Comparison of ENCODE assay signal across 12 cellular contexts in genomic region chr2:234292955-234293228, GRCh38.
DNase-seq lines count a peak whose midpoint lies in the region; ATAC-seq, FAIRE-seq and TF ChIP-seq lines count a peak whose summit lies in the region.
"Had no signal": no experiment of that assay in that cellular context is flagged by ENCODE, and none has a peak within 500 bp of the region (broad histone marks: within the 10 kb centered on the region; RNA-seq: fewer than 3 reads in every experiment).

No MANE protein-coding gene starts in this region.

- FAIRE-seq in kidney (lab: Jason Lieb, UNC): no peak

- H3K9me3 Mint-ChIP-seq in T-helper 1 cell treated with Interleukin-12 subunit alpha and Interleukin-12 subunit beta and Interleukin-4 antibody, amounts not matched to agents 30 μg/mL and 1 μg/mL, for 36 hours: no peaks in the 10 kb centered on the region
- peaks cover 0 to 4% (median 0%) of the 10 kb centered on the region in 9 donors for H3K9me3 Mint-ChIP-seq in naive thymus-derived CD8-positive, alpha-beta T cell

- DNase-seq in T-helper 1 cell: no peak
- DNase-seq in T-helper 17 cell: no peak
- DNase-seq in naive thymus-derived CD8-positive, alpha-beta T cell: no peak
- no peak for DNase-seq in kidney
- no peak for DNase-seq in effector CD8-positive, alpha-beta T cell (lab: John Stamatoyannopoulos, UW)
- DNase-seq: mesenchymal stem cell, SHP77 treated with DMSO at 0.1 percent for 48 hours had no signal

- no peaks in the 10 kb centered on the region for H3K36me3 ChIP-seq in kidney (ENCODE audit: control insufficient read depth in 1 of 2, insufficient read depth in 2 of 2, low read length in 2 of 2)

- no peak overlapping the region for H3K4me3 ChIP-seq in kidney (ENCODE audit: low read length in 2 of 2)

- H3K36me3 Mint-ChIP-seq in T-helper 1 cell treated with Interleukin-12 subunit alpha and Interleukin-12 subunit beta and Interleukin-4 antibody, amounts not matched to agents 30 μg/mL and 1 μg/mL, for 36 hours (ENCODE audit: low read depth): peaks cover 10% of the 10 kb centered on the region
- no peaks in the 10 kb centered on the region for H3K36me3 Mint-ChIP-seq in T-helper 17 cell (ENCODE audit: low read depth)
- H3K36me3 Mint-ChIP-seq in naive thymus-derived CD8-positive, alpha-beta T cell: no peaks in the 10 kb centered on the region

- H3K9ac ChIP-seq in kidney (ENCODE audit: low read length in 2 of 2): no peak overlapping the region
- H3K9ac ChIP-seq: parathyroid adenoma had no signal

- peaks cover 79% of the 10 kb centered on the region for H3K4me1 Mint-ChIP-seq in T-helper 1 cell treated with Interleukin-12 subunit alpha and Interleukin-12 subunit beta and Interleukin-4 antibody, amounts not matched to agents 30 μg/mL and 1 μg/mL, for 36 hours (ENCODE audit: low read depth)
- peaks cover 61% of the 10 kb centered on the region for H3K4me1 Mint-ChIP-seq in T-helper 17 cell
- H3K4me1 Mint-ChIP-seq in naive thymus-derived CD8-positive, alpha-beta T cell: peaks cover 41 to 88% (median 82%) of the 10 kb centered on the region in 4 donors

- H3K27ac Mint-ChIP-seq in T-helper 1 cell treated with Interleukin-12 subunit alpha and Interleukin-12 subunit beta and Interleukin-4 antibody, amounts not matched to agents 30 μg/mL and 1 μg/mL, for 36 hours: peak overlapping the region; percentile 99
- peak overlapping the region; percentile 100 for H3K27ac Mint-ChIP-seq in T-helper 17 cell
- peak overlapping the region; percentile 94 to 100 (median 99) for H3K27ac Mint-ChIP-seq in naive thymus-derived CD8-positive, alpha-beta T cell

- no peak for TF ChIP-seq CTCF in kidney (IDR thresholded peaks at IDR 0.05; ENCODE audit: borderline replicate concordance, extremely low read depth, insufficient read depth)

- H3K4me3 Mint-ChIP-seq in T-helper 1 cell treated with Interleukin-12 subunit alpha and Interleukin-12 subunit beta and Interleukin-4 antibody, amounts not matched to agents 30 μg/mL and 1 μg/mL, for 36 hours: peak overlapping the region; percentile 78
- peak overlapping the region; percentile 84 for H3K4me3 Mint-ChIP-seq in T-helper 17 cell
- H3K4me3 Mint-ChIP-seq in naive thymus-derived CD8-positive, alpha-beta T cell: peak overlapping the region; percentile 63 to 83 (median 76)

- POLR2A ChIA-PET in naive thymus-derived CD8-positive, alpha-beta T cell (lab: Charles Lee): interaction anchor here (0.7 to 8.6 kb wide), 24 partner anchors 8 to 203 kb away, joined by 3 to 144 read pairs (median 4); partner anchors contain the start of gene ARL4C

- H3K4me1 ChIP-seq in kidney (ENCODE audit: control insufficient read depth in 1 of 2, insufficient read depth in 1 of 2, low read depth in 1 of 2, low read length in 2 of 2): peaks cover 0 to 5% of the 10 kb centered on the region in 2 donors
- H3K4me1 ChIP-seq: parathyroid adenoma had no signal

- H3K27ac ChIP-seq in kidney (ENCODE audit: low read depth in 2 of 2, low read length in 2 of 2): no peak overlapping the region
- H3K27ac ChIP-seq: epithelial cell of prostate, parathyroid adenoma had no signal

- H3K27me3 Mint-ChIP-seq in T-helper 1 cell treated with Interleukin-12 subunit alpha and Interleukin-12 subunit beta and Interleukin-4 antibody, amounts not matched to agents 30 μg/mL and 1 μg/mL, for 36 hours (ENCODE audit: low read depth): no peaks in the 10 kb centered on the region
- H3K27me3 Mint-ChIP-seq in T-helper 17 cell: no peaks in the 10 kb centered on the region
- no peaks in the 10 kb centered on the region for H3K27me3 Mint-ChIP-seq in naive thymus-derived CD8-positive, alpha-beta T cell

- intact Hi-C loops in kidney (cut with DNase I): no loop called here

- H3K9me3 ChIP-seq in T-helper 17 cell (ENCODE audit: control insufficient read depth, low read length, poor library complexity, severe bottlenecking) (no peaks in the 10 kb centered on the region), kidney (ENCODE audit: control insufficient read depth in 1 of 2, low read length in 2 of 2) (no peaks in the 10 kb centered on the region)

- ATAC-seq in HG02852 (IDR thresholded peaks at IDR 0.05; ENCODE audit: unreplicated experiment) (peak; percentile 5), T-helper 17 cell (no peak), GM21423 (IDR thresholded peaks at IDR 0.05; ENCODE audit: unreplicated experiment) (no peak)
- no peak for ATAC-seq in naive thymus-derived CD8-positive, alpha-beta T cell
